Comparison of ENCODE assay signal across 10 cellular contexts in the genomic region with DNA sequence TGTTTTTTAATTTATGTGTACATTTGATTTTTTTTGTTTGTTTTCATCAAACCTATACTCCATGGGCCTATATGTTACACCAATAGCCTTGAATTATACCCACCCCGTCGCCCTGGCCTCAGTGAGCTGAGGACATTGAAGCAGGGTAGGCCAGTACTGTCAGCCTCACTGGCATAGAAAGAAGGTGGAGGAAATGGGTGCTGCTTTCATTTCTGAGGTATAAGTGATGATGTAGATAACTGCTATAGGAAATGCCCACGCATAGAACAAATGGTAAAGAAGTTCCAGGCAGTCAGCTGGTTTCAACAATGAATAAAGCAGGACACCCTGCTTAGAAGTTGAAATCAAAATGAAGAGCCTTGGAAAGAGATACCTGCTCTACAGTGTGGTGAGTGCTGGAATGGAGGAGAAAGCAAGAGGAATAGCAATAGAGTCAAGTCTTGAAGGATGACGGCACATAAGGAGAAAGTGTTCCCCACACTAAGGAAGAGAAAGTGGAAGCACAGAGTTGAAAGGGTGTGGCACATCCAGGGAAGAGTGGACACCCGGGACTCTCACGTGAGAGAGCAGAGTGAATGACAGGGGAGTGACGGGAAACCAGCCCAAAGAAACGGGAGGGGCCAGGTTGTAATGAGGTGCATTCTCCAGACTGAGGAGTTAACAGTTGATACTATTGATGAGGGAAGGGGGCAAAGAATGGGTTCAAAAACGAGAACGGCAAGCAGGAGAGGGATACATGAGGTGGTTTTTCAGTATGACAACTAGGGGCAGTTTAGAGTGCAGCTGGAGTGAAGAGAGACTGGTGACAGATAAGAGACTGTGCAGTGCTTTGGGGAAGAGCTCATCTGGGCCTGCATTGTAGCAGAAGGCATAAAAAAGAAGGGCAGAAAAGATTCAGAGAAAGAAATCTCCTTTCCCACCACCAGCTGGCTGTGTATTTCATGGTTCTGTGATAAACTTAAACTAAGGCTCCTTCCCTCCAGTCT.
DNase-seq lines count a peak whose midpoint lies in the region; ATAC-seq and TF ChIP-seq lines count a peak whose summit lies in the region.
"Had no signal": no experiment of that assay in that cellular context is flagged by ENCODE, and none has a peak within 500 bp of the region (broad histone marks: within the 10 kb centered on the region; RNA-seq: fewer than 3 reads in every experiment).

No MANE protein-coding gene starts in this region.

- H3K4me3 ChIP-seq in left lung: no peak overlapping the region
- H3K4me3 ChIP-seq: MG63 had no signal

- H3K27me3 ChIP-seq in left lung: no peaks in the 10 kb centered on the region
- H3K27me3 ChIP-seq: MG63 had no signal

- peak; percentile 53 for ATAC-seq in activated naive CD8-positive, alpha-beta T cell treated with anti-CD3 and anti-CD28 coated beads, Interleukin-2, amount 50 U/mL, for 24 hours
- ATAC-seq in left lung: peak; percentile 26
- peak; percentile 69 for ATAC-seq in stimulated activated naive CD8-positive, alpha-beta T cell treated with anti-CD3 and anti-CD28 coated beads, Interleukin-15, Interleukin-2, amounts not matched to agents 100 U/mL and 50 U/mL, for 24 hours

- peaks cover 5 to 17% of the 10 kb centered on the region in 2 donors for H3K4me1 ChIP-seq in left lung

- H3K36me3 ChIP-seq in left lung: peaks cover 4 to 100% of the 10 kb centered on the region in 2 donors

- H3K4me1 Mint-ChIP-seq in IgD-negative memory B cell: peaks cover under 1 to 12% (median 5%) of the 10 kb centered on the region in 3 donors
- peaks cover 56% of the 10 kb centered on the region for H3K4me1 Mint-ChIP-seq in activated naive CD8-positive, alpha-beta T cell treated with anti-CD3 and anti-CD28 coated beads, Interleukin-2, amount 50 U/mL, for 24 hours

- no peak overlapping the region for H3K4me3 Mint-ChIP-seq in IgD-negative memory B cell
- H3K4me3 Mint-ChIP-seq in activated naive CD8-positive, alpha-beta T cell treated with anti-CD3 and anti-CD28 coated beads, Interleukin-2, amount 50 U/mL, for 24 hours: peak overlapping the region; percentile 62

- no peaks in the 10 kb centered on the region for H3K9me3 Mint-ChIP-seq in IgD-negative memory B cell
- no peaks in the 10 kb centered on the region for H3K9me3 Mint-ChIP-seq in activated naive CD8-positive, alpha-beta T cell treated with anti-CD3 and anti-CD28 coated beads, Interleukin-2, amount 50 U/mL, for 24 hours

- TF ChIP-seq CTCF in left lung (IDR thresholded peaks at IDR 0.05): no peak

- peak overlapping the region; percentile 5 to 83 (median 68) for H3K27ac Mint-ChIP-seq in IgD-negative memory B cell
- H3K27ac Mint-ChIP-seq in activated naive CD8-positive, alpha-beta T cell treated with anti-CD3 and anti-CD28 coated beads, Interleukin-2, amount 50 U/mL, for 24 hours: peak overlapping the region; percentile 91

- H3K27ac ChIP-seq in left lung: peak overlapping the region; percentile 37 to 45

- no peaks in the 10 kb centered on the region for H3K9me3 ChIP-seq in left lung
- H3K9me3 ChIP-seq: MG63 had no signal

- peaks cover 7% of the 10 kb centered on the region for H3K36me3 Mint-ChIP-seq in IgD-negative memory B cell
- peaks cover 62% of the 10 kb centered on the region for H3K36me3 Mint-ChIP-seq in activated naive CD8-positive, alpha-beta T cell treated with anti-CD3 and anti-CD28 coated beads, Interleukin-2, amount 50 U/mL, for 24 hours (ENCODE audit: low read depth)

- no peaks in the 10 kb centered on the region for H3K27me3 Mint-ChIP-seq in IgD-negative memory B cell
- H3K27me3 Mint-ChIP-seq in activated naive CD8-positive, alpha-beta T cell treated with anti-CD3 and anti-CD28 coated beads, Interleukin-2, amount 50 U/mL, for 24 hours: no peaks in the 10 kb centered on the region

- no peak for DNase-seq in activated naive CD8-positive, alpha-beta T cell treated with anti-CD3 and anti-CD28 coated beads, Interleukin-2, amount 50 U/mL, for 24 hours
- no peak for DNase-seq in left lung
- no peak for DNase-seq in stimulated activated naive CD8-positive, alpha-beta T cell treated with anti-CD3 and anti-CD28 coated beads, Interleukin-15, Interleukin-2, amounts not matched to agents 100 U/mL and 50 U/mL, for 24 hours
- DNase-seq in hippocampal formation (lab: John Stamatoyannopoulos, UW): no peak
- DNase-seq in SK-N-DZ (ENCODE audit: low spot score): no peak
- no peak for DNase-seq in NCI-H1092 (lab: John Stamatoyannopoulos, UW)
- no peak for DNase-seq in A172 (ENCODE audit: low spot score)
- DNase-seq: DMS79 treated with DMSO at 0.1 percent for 48 hours, MG63 had no signal

- intact Hi-C loops in left lung (cut with DNase I): no loop called here
